In genomic region chr20:48828734-48829460, GRCh38 we compare ENCODE assay signal across 8 cellular contexts. TPM values are rescaled to one million over a fixed set of nuclear protein-coding genes. Genes with fewer than 3 reads are reported as not detected.
DNase-seq lines count a peak whose midpoint lies in the region; ATAC-seq, FAIRE-seq and TF ChIP-seq lines count a peak whose summit lies in the region.

No MANE protein-coding gene starts in this region.

- no peaks in the 10 kb centered on the region for H3K36me3 Mint-ChIP-seq in activated naive CD4-positive, alpha-beta T cell treated with anti-CD3 and anti-CD28 coated beads for 36 hours (ENCODE audit: low read depth)
- peaks cover 19% of the 10 kb centered on the region for H3K36me3 Mint-ChIP-seq in activated naive CD8-positive, alpha-beta T cell treated with anti-CD3 and anti-CD28 coated beads, Interleukin-2, amount 10 ng/mL, durations not matched to agents 7 days and 5 days

- no peaks in the 10 kb centered on the region for H3K79me2 ChIP-seq in HepG2 (ENCODE audit: insufficient read depth, low read length)

- peak overlapping the region; percentile 77 for H3K4me3 Mint-ChIP-seq in activated naive CD4-positive, alpha-beta T cell treated with anti-CD3 and anti-CD28 coated beads for 36 hours
- peak overlapping the region; percentile 85 for H3K4me3 Mint-ChIP-seq in activated naive CD8-positive, alpha-beta T cell treated with anti-CD3 and anti-CD28 coated beads, Interleukin-2, amount 10 ng/mL, durations not matched to agents 7 days and 5 days

- CTCF ChIA-PET in activated naive CD4-positive, alpha-beta T cell treated with anti-CD3 and anti-CD28 coated beads for 36 hours (lab: Charles Lee): interaction anchor here (0.7 to 1.4 kb wide), 2 partner anchors 171 to 194 kb away, joined by 3 to 4 read pairs; no protein-coding TSS in a partner anchor
- CTCF ChIA-PET in HepG2 (lab: Yijun Ruan, JAX; ENCODE audit: low intra/inter-chr PET ratio, low total read pairs): no interaction called here

- peaks cover 20% of the 10 kb centered on the region for H3K27me3 Mint-ChIP-seq in activated naive CD4-positive, alpha-beta T cell treated with anti-CD3 and anti-CD28 coated beads for 36 hours (ENCODE audit: low read depth)
- H3K27me3 Mint-ChIP-seq in activated naive CD8-positive, alpha-beta T cell treated with anti-CD3 and anti-CD28 coated beads, Interleukin-2, amount 10 ng/mL, durations not matched to agents 7 days and 5 days: no peaks in the 10 kb centered on the region

- H3K27ac ChIP-seq in HepG2 (ENCODE audit: extremely low read length, insufficient read depth, low read length): no peak overlapping the region
- H3K27ac ChIP-seq in testis: peak overlapping the region in 1 of 2 donors; percentile 68

- H3K9ac ChIP-seq in HepG2 (ENCODE audit: insufficient read depth, low read depth, low read length): no peak overlapping the region

- intact Hi-C loops in activated naive CD4-positive, alpha-beta T cell treated with anti-CD3 and anti-CD28 coated beads for 36 hours (cut with micrococcal nuclease): loop anchor here (5.0 to 10.0 kb wide), 4 partner anchors 78 to 446 kb away; partner anchors contain the start of gene ZNFX1
- intact Hi-C loops in HepG2 (cut with micrococcal nuclease; ENCODE audit: unreplicated experiment) (no loop called here), testis (cut with DNase I; ENCODE audit: low total_unique reads) (no loop called here)

- no peaks in the 10 kb centered on the region for H3K9me3 Mint-ChIP-seq in activated naive CD4-positive, alpha-beta T cell treated with anti-CD3 and anti-CD28 coated beads for 36 hours
- H3K9me3 Mint-ChIP-seq in activated naive CD8-positive, alpha-beta T cell treated with anti-CD3 and anti-CD28 coated beads, Interleukin-2, amount 10 ng/mL, durations not matched to agents 7 days and 5 days: no peaks in the 10 kb centered on the region

- H3K9me3 ChIP-seq in HepG2 (ENCODE audit: low read length) (no peaks in the 10 kb centered on the region), testis (no peaks in the 10 kb centered on the region)

- H2AFZ ChIP-seq in HepG2 (ENCODE audit: low read length): no peak overlapping the region

- H3K36me3 ChIP-seq in HepG2 (replicated peaks in 1 of 2; ENCODE audit: control insufficient read depth in 1 of 2, insufficient read depth in 2 of 2, low read length in 2 of 2) (no peaks in the 10 kb centered on the region), testis (ENCODE audit: low read depth, missing control alignments) (no peaks in the 10 kb centered on the region)

- H3K27me3 ChIP-seq in HepG2 (ENCODE audit: control insufficient read depth in 1 of 2, insufficient read depth in 2 of 2, low read length in 2 of 2) (peaks cover 30 to 81% of the 10 kb centered on the region in 2 experiments), testis (no peaks in the 10 kb centered on the region)

- ATAC-seq in activated naive CD8-positive, alpha-beta T cell treated with anti-CD3 and anti-CD28 coated beads, Interleukin-2, amount 10 ng/mL, durations not matched to agents 7 days and 5 days (ENCODE audit: low read depth): no peak
- ATAC-seq in HepG2: no peak
- no peak for ATAC-seq in GM18505 (IDR thresholded peaks at IDR 0.05; ENCODE audit: unreplicated experiment)
- no peak for ATAC-seq in HG02870 (IDR thresholded peaks at IDR 0.05; ENCODE audit: unreplicated experiment)
- no peak for ATAC-seq in omental fat pad (ENCODE audit: low FRiP score)

- peak overlapping the region; percentile 53 for H3K4me2 ChIP-seq in HepG2 (ENCODE audit: low read depth, low read length)

- TF ChIP-seq CTCF in HepG2 (CRISPR knock-in tag; IDR thresholded peaks at IDR 0.05) (no peak), testis (IDR thresholded peaks at IDR 0.05) (no peak), omental fat pad (IDR thresholded peaks at IDR 0.05) (no peak)

- peaks cover 33% of the 10 kb centered on the region for H3K4me1 Mint-ChIP-seq in activated naive CD4-positive, alpha-beta T cell treated with anti-CD3 and anti-CD28 coated beads for 36 hours (ENCODE audit: low read depth)
- H3K4me1 Mint-ChIP-seq in activated naive CD8-positive, alpha-beta T cell treated with anti-CD3 and anti-CD28 coated beads, Interleukin-2, amount 10 ng/mL, durations not matched to agents 7 days and 5 days: peaks cover 19% of the 10 kb centered on the region

- TF ChIP-seq EP300 in HepG2 (IDR thresholded peaks at IDR 0.05; ENCODE audit: low read depth in 2 of 2, low read length in 2 of 2) (no peak), HepG2 (CRISPR knock-in tag; IDR thresholded peaks at IDR 0.05; ENCODE audit: borderline replicate concordance) (no peak)

- 53% methylated on average over 11 of the region's 11 CpGs for WGBS in HepG2 (ENCODE audit: low lambda C conversion rate)
- 49 to 60% methylated on average over 11 of the region's 11 CpGs for WGBS in testis, 2 donors

- no TSS peak for BruUV-seq in HepG2 (replicated peaks; lab: Mats Ljungman, UMichigan)

- no peak for DNase-seq in activated naive CD4-positive, alpha-beta T cell treated with anti-CD3 and anti-CD28 coated beads for 36 hours
- no peak for DNase-seq in activated naive CD4-positive, alpha-beta T cell (lab: John Stamatoyannopoulos, UW)
- no peak for DNase-seq in activated naive CD8-positive, alpha-beta T cell treated with anti-CD3 and anti-CD28 coated beads, Interleukin-2, amount 10 ng/mL, durations not matched to agents 7 days and 5 days
- DNase-seq in HepG2 (ENCODE audit: low spot score) (no peak), testis (no peak), omental fat pad (ENCODE audit: low spot score) (no peak)

- no peak overlapping the region for H3K4me3 ChIP-seq in HepG2 (replicated peaks in 1 of 3; ENCODE audit: insufficient read depth in 1 of 3, low read depth in 2 of 3, low read length in 3 of 3)
- H3K4me3 ChIP-seq in testis: peak overlapping the region; percentile 54 to 69

- H4K20me1 ChIP-seq in HepG2 (ENCODE audit: insufficient read depth, low read length): peaks cover 3% of the 10 kb centered on the region; the same call in 1 of the 2 replicates

- H3K27ac Mint-ChIP-seq in activated naive CD4-positive, alpha-beta T cell treated with anti-CD3 and anti-CD28 coated beads for 36 hours: no peak overlapping the region
- H3K27ac Mint-ChIP-seq in activated naive CD8-positive, alpha-beta T cell treated with anti-CD3 and anti-CD28 coated beads, Interleukin-2, amount 10 ng/mL, durations not matched to agents 7 days and 5 days: peak overlapping the region; percentile 83

- POLR2A ChIA-PET in activated naive CD8-positive, alpha-beta T cell treated with anti-CD3 and anti-CD28 coated beads, Interleukin-2, amount 10 ng/mL, durations not matched to agents 7 days and 5 days (lab: Charles Lee): interaction anchor here (0.8 to 3.7 kb wide), 5 partner anchors 10 to 218 kb away, joined by 3 to 31 read pairs (median 9); no protein-coding TSS in a partner anchor
- POLR2A ChIA-PET in HepG2 (lab: Yijun Ruan, JAX): no interaction called here

- no peak for TF ChIP-seq RAD21 in HepG2 (CRISPR knock-in tag; IDR thresholded peaks at IDR 0.05)

- no peak for FAIRE-seq in HepG2 (lab: Jason Lieb, UNC)

- in situ Hi-C loops in HepG2 (cut with HindIII; ENCODE audit: extremely low pct_ligation_motif_present, low pct_unique_long_range_greater_than_20kb): no loop called here

- no peak for TF ChIP-seq POLR2A in HepG2 (IDR thresholded peaks at IDR 0.05; ENCODE audit: insufficient read depth in 1 of 2, low read depth in 2 of 2, low read length in 2 of 2)
- TF ChIP-seq POLR2A in testis (IDR thresholded peaks at IDR 0.05): no peak
- no peak for TF ChIP-seq POLR2A in GM18505 (IDR thresholded peaks at IDR 0.05; ENCODE audit: borderline replicate concordance, extremely low read depth, insufficient read depth, insufficient read length)

- H3K4me1 ChIP-seq in HepG2 (ENCODE audit: insufficient read depth, low read length) (no peaks in the 10 kb centered on the region), testis (peaks cover 10% of the 10 kb centered on the region)

TF ChIP-seq in HepG2, 621 proteins besides CTCF, POLR2A, EP300 and RAD21 (continues in another document):
- peak; percentile 53 for TF ChIP-seq ZNF629 (CRISPR knock-in tag; conservative IDR thresholded peaks at IDR 0.05)
- 0 out of 2 replicates have a peak, but pooled peaks have one; percentile 22 for TF ChIP-seq FOXC1 (CRISPR knock-in tag; IDR thresholded peaks at IDR 0.05; ENCODE audit: borderline replicate concordance)
- TF ChIP-seq ZNF777 (CRISPR knock-in tag; IDR thresholded peaks at IDR 0.05): no peak
- TF ChIP-seq EZH2 (conservative IDR thresholded peaks at IDR 0.05; ENCODE audit: low read depth, low read length): 0 out of 2 replicates have a peak, but pooled peaks have one; percentile 46
- TF ChIP-seq CHCHD3 (CRISPR knock-in tag; IDR thresholded peaks at IDR 0.05): no peak

RNA-seq across cellular contexts. Expression of gene PREX1, which starts 1.1 kb away (rescaled TPM):
- 10 to 100 TPM; 43.7 to 44.2 TPM for total RNA-seq in activated naive CD4-positive, alpha-beta T cell treated with anti-CD3 and anti-CD28 coated beads for 36 hours
- 100 to 1,000 TPM; 142 to 147 TPM for total RNA-seq in activated naive CD8-positive, alpha-beta T cell treated with anti-CD3 and anti-CD28 coated beads, Interleukin-2, amount 10 ng/mL, durations not matched to agents 7 days and 5 days
- total RNA-seq in HepG2 (2016; rRNA removed; fragmentation: Illumina TruSeq; extraction: Trizol) (0.02 and 0.06 TPM in 2 replicates), testis (10 to 100 TPM; 27.1 to 36.5 TPM), omental fat pad (100 to 1,000 TPM in 1 of 4 donors, 10 to 100 TPM in 3; 29.5 to 121 (median 40.9) TPM)
- under 0.01 TPM in 1 of 2 replicates, not detected in the other for total RNA-seq in HepG2 (2016; cell fraction: cytosol; rRNA removed; fragmentation: Illumina TruSeq; extraction: Trizol; ENCODE audit: low read depth)
- total RNA-seq in HepG2 (2016; cell fraction: insoluble cytoplasmic fraction; rRNA removed; fragmentation: Illumina TruSeq; extraction: Trizol): 0.02 TPM in 1 of 2 replicates, not detected in the other
- 0.03 and 0.56 TPM in 2 replicates for total RNA-seq in HepG2 (2016; cell fraction: membrane; rRNA removed; fragmentation: Illumina TruSeq; extraction: Trizol)
- total RNA-seq in HepG2 (2016; cell fraction: nucleus; rRNA removed; fragmentation: Illumina TruSeq; extraction: Trizol): not detected in 2 replicates
- polyA plus RNA-seq in HepG2 (2011; rRNA removed) (0.04 and 0.05 TPM in 2 replicates), testis (ENCODE audit: insufficient read depth, low read depth, low replicate concordance) (18.0 TPM)
- 0.03 and 0.07 TPM in 2 replicates for polyA plus RNA-seq in HepG2 (2011; cell fraction: cytosol; rRNA removed)
- 0.17 and 0.19 TPM in 2 replicates for polyA plus RNA-seq in HepG2 (2011; cell fraction: nucleus; rRNA removed)
- 0.03 and 0.05 TPM in 2 replicates for polyA plus RNA-seq in HepG2 (2012)
- 0.02 TPM in 1 of 2 replicates, not detected in the other for polyA plus RNA-seq in HepG2 (2016; cell fraction: cytosol; fragmentation: Illumina TruSeq; extraction: Trizol; ENCODE audit: low read depth)
- not detected in 2 replicates for polyA plus RNA-seq in HepG2 (2016; cell fraction: insoluble cytoplasmic fraction; fragmentation: Illumina TruSeq; extraction: Trizol; ENCODE audit: low read depth)
- polyA plus RNA-seq in HepG2 (2016; cell fraction: membrane; fragmentation: Illumina TruSeq; extraction: Trizol; ENCODE audit: low read depth): not detected in 2 replicates
- not detected in 2 replicates for polyA plus RNA-seq in HepG2 (2016; cell fraction: nucleus; fragmentation: Illumina TruSeq; extraction: Trizol; ENCODE audit: insufficient read depth, low read depth)
- polyA minus RNA-seq in HepG2 (2011; rRNA and poly(A)+ RNA removed; ENCODE audit: low replicate concordance): 0.08 and 15.2 TPM in 2 replicates
- polyA minus RNA-seq in HepG2 (2011; cell fraction: cytosol; rRNA and poly(A)+ RNA removed): 0.20 and 0.44 TPM in 2 replicates
- polyA minus RNA-seq in HepG2 (2011; cell fraction: nucleus; rRNA and poly(A)+ RNA removed): 0.12 and 0.13 TPM in 2 replicates

Comparison
In these comparisons a context has a peak if more than half of its experiments do, and no peak if none do; other contexts are left out.
1. H3K4me3 ChIP-seq: peak in testis (2 of 2); none in HepG2 (0 of 3).
2. RNA of gene PREX1, which starts 1.1 kb away (total RNA-seq): 142 to 147 TPM in activated naive CD8-positive, alpha-beta T cell treated with anti-CD3 and anti-CD28 coated beads, Interleukin-2, amount 10 ng/mL, durations not matched to agents 7 days and 5 days, 29.5 to 121 TPM in omental fat pad, 43.7 to 44.2 TPM in activated naive CD4-positive, alpha-beta T cell treated with anti-CD3 and anti-CD28 coated beads for 36 hours and 27.1 to 36.5 TPM in testis; under 0.01 to 0.56 TPM in HepG2; every median in the first group is over 10 times any median in the second.